In the genomic region with DNA sequence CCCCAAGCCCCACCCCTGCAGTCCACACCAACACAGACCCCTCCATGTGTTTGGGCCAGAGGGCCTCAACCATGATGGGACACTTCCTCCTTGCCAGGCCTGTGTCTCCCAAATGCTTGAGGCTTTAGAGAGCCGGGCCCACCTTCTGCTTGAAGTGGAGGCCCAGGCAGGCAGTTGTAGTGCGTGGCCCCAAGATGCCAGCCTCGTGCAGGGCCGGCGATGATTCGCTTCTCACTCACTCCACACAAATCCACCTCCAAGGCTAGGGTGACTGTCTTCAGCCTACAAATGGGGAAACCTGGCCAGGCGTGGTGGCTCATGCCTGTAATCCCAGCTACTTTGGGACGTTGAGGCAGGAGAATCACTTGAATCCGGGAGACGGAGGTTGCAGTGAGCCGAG, we compare ENCODE assay signal across 19 cellular contexts. TPM values are rescaled to one million over a fixed set of nuclear protein-coding genes. Genes with fewer than 3 reads are reported as not detected.
DNase-seq lines count a peak whose midpoint lies in the region; ATAC-seq and TF ChIP-seq lines count a peak whose summit lies in the region.
"Had no signal": no experiment of that assay in that cellular context is flagged by ENCODE, and none has a peak within 500 bp of the region (broad histone marks: within the 10 kb centered on the region; RNA-seq: fewer than 3 reads in every experiment).

No MANE protein-coding gene starts in this region.

- H2BK5ac ChIP-seq in IMR-90 (ENCODE audit: low read depth, low read length, poor library complexity, severe bottlenecking) = no peak overlapping the region

- POLR2A ChIA-PET in IMR-90 (lab: Charles Lee; ENCODE audit: unreplicated experiment) = no interaction called here

- peaks cover 15% of the 10 kb centered on the region for H3K4me1 ChIP-seq in IMR-90 (ENCODE audit: control insufficient read depth, insufficient read depth, low read length)
- peaks cover 4% of the 10 kb centered on the region for H3K4me1 ChIP-seq in endodermal cell (ENCODE audit: control insufficient read depth, insufficient read depth, low read length)

- H3K4me2 ChIP-seq in IMR-90 (ENCODE audit: low read depth, low read length) = no peak overlapping the region

- no peak overlapping the region for H3K18ac ChIP-seq in IMR-90 (ENCODE audit: low read depth, low read length)

- dilution Hi-C loops in IMR-90 (cut with HindIII; ENCODE audit: low sequenced_read_pairs, unreplicated experiment) = no loop called here

- H3K79me1 ChIP-seq in IMR-90 (ENCODE audit: low read depth in 1 of 2, low read length in 2 of 2) = peaks cover 19 to 21% of the 10 kb centered on the region in 2 experiments; a peak in 2 of 4 replicates

- peak overlapping the region; percentile 12; the same call in 1 of the 2 replicates for H3K4ac ChIP-seq in IMR-90 (ENCODE audit: low read depth, low read length)

- H3K36me3 ChIP-seq in IMR-90 (ENCODE audit: control insufficient read depth, insufficient read depth, low read length) (peaks cover 4% of the 10 kb centered on the region; the same call in 1 of the 2 replicates), endodermal cell (ENCODE audit: control insufficient read depth, insufficient read depth, low read length) (peaks cover 4% of the 10 kb centered on the region)
- H3K36me3 ChIP-seq: pancreas, Peyer's patch, thyroid gland had no signal

- H3K36me3 Mint-ChIP-seq in endodermal cell (ENCODE audit: low read depth) = peaks cover 4% of the 10 kb centered on the region

- ATAC-seq in IMR-90 (ENCODE audit: low read depth) = peak; percentile 36; the same call in 1 of the 2 replicates
- ATAC-seq: pancreas had no signal

- no peak overlapping the region for H3K4me3 ChIP-seq in IMR-90 (ENCODE audit: insufficient read depth, low read depth, low read length)
- H3K4me3 ChIP-seq in endodermal cell (ENCODE audit: low read length) = no peak overlapping the region
- H3K4me3 ChIP-seq: esophagus muscularis mucosa, pancreas, Peyer's patch, skin epidermis, thyroid gland had no signal

- no TSS peak for BruUV-seq in IMR-90 (replicated peaks; lab: Mats Ljungman, UMichigan)

- H3K27ac ChIP-seq in IMR-90 (ENCODE audit: insufficient read depth, low read length) (no peak overlapping the region), endodermal cell (ENCODE audit: low read depth, low read length) (no peak overlapping the region)
- H3K27ac ChIP-seq: esophagus muscularis mucosa, pancreas, Peyer's patch, skin epidermis, thyroid gland had no signal

- no peak overlapping the region for H4K91ac ChIP-seq in IMR-90 (ENCODE audit: insufficient read depth, low read depth, low read length)

- no peaks in the 10 kb centered on the region for H3K9me3 Mint-ChIP-seq in endodermal cell
- H3K9me3 Mint-ChIP-seq: CD4-positive, CD25-positive, alpha-beta regulatory T cell had no signal

- no peak overlapping the region for H2BK120ac ChIP-seq in IMR-90 (ENCODE audit: low read depth, low read length)

- no peak overlapping the region for H3K4me3 Mint-ChIP-seq in endodermal cell
- H3K4me3 Mint-ChIP-seq: brain; CD4-positive, CD25-positive, alpha-beta regulatory T cell had no signal

- peaks cover 30% of the 10 kb centered on the region for H3K4me1 Mint-ChIP-seq in endodermal cell

- no peak overlapping the region for H4K5ac ChIP-seq in IMR-90 (ENCODE audit: low read depth, low read length)

- H3K9ac ChIP-seq in IMR-90 (ENCODE audit: low read depth, low read length) (no peak overlapping the region), endodermal cell (ENCODE audit: extremely low read depth, low read length, poor library complexity, severe bottlenecking) (no peak overlapping the region)

- H3K23ac ChIP-seq in IMR-90 (ENCODE audit: low read depth, low read length) = no peak overlapping the region

- peaks cover 5% of the 10 kb centered on the region; the same call in 1 of the 2 replicates for H3K9me1 ChIP-seq in IMR-90 (ENCODE audit: insufficient read depth, low read length)

- H2AK9ac ChIP-seq in IMR-90 (replicated peaks; ENCODE audit: low read depth, low read length, poor library complexity) = peak overlapping the region; percentile 72

- no peak overlapping the region for H2BK15ac ChIP-seq in IMR-90 (ENCODE audit: low read depth, low read length)

- H2BK20ac ChIP-seq in IMR-90 (ENCODE audit: low read depth, low read length) = no peak overlapping the region

- H2AFZ ChIP-seq in IMR-90 (replicated peaks; ENCODE audit: low read length, poor library complexity) = peak overlapping the region; percentile 56

- intact Hi-C loops in IMR-90 (cut with micrococcal nuclease) (no loop called here), posterior vena cava (cut with DNase I) (no loop called here)

- in situ Hi-C loops in IMR-90 (cut with MboI; ENCODE audit: low sequenced_read_pairs) = no loop called here

- CTCF ChIA-PET in IMR-90 (lab: Yijun Ruan, JAX) = no interaction called here

- TF ChIP-seq RAD21 in IMR-90 (IDR thresholded peaks at IDR 0.05; ENCODE audit: low read length) = no peak

- peak; percentile 59 for DNase-seq in EH (ENCODE audit: low read depth)
- peak; percentile 70 for DNase-seq in IMR-90
- DNase-seq in endodermal cell = no peak
- peak; percentile 73 for DNase-seq in posterior vena cava (ENCODE audit: low spot score)
- no peak for DNase-seq in cortex of kidney (lab: John Stamatoyannopoulos, UW)
- DNase-seq in SW480 (ENCODE audit: low spot score) = no peak
- DNase-seq in NCI-H2107 treated with DMSO at 0.1 percent for 48 hours (lab: John Stamatoyannopoulos, UW; ENCODE audit: unreplicated experiment) = no peak
- DNase-seq: activated gamma-delta T cell; CD4-positive, CD25-positive, alpha-beta regulatory T cell; dermis blood vessel endothelial cell; head of caudate nucleus; islet precursor cell; NCI-H1436; Peyer's patch; thyroid gland had no signal

- no peak for TF ChIP-seq POLR2A in IMR-90 (IDR thresholded peaks at IDR 0.05; ENCODE audit: low read depth, low read length)

- H4K20me1 ChIP-seq in IMR-90 (ENCODE audit: insufficient read depth, low read length) = peaks cover 32% of the 10 kb centered on the region

- no peak overlapping the region for H3K56ac ChIP-seq in IMR-90 (ENCODE audit: extremely low read depth, insufficient read depth, low read length)

- H3K27me3 Mint-ChIP-seq in endodermal cell (ENCODE audit: insufficient read depth) = peaks cover 7% of the 10 kb centered on the region
- H3K27me3 Mint-ChIP-seq: CD4-positive, CD25-positive, alpha-beta regulatory T cell had no signal

- H3K27ac Mint-ChIP-seq in endodermal cell = peak overlapping the region; percentile 44
- H3K27ac Mint-ChIP-seq: brain had no signal

- no peak overlapping the region for H3K14ac ChIP-seq in IMR-90 (replicated peaks; ENCODE audit: low read depth, low read length)

- H3K27me3 ChIP-seq in IMR-90 (ENCODE audit: control insufficient read depth, insufficient read depth, low read length) (no peaks in the 10 kb centered on the region), endodermal cell (ENCODE audit: control insufficient read depth, insufficient read depth, low read length, poor library complexity, severe bottlenecking) (peaks cover 10% of the 10 kb centered on the region)
- H3K27me3 ChIP-seq: pancreas, Peyer's patch, thyroid gland had no signal

- WGBS in IMR-90 (ENCODE audit: extremely low coverage in 2 of 2, insufficient read length in 1 of 2), 2 experiments = 100% methylated on average over 1 of the region's 11 CpGs; no CpG with 5 or more reads in 1 of the 2 experiments
- 87 to 95% methylated on average over 3 to 11 of the region's 11 CpGs for WGBS in endodermal cell (ENCODE audit: insufficient coverage in 1 of 2, insufficient read length in 1 of 2), 2 experiments

- peak overlapping the region; percentile 33; the same call in 1 of the 2 replicates for H2AK5ac ChIP-seq in IMR-90 (ENCODE audit: low read depth, low read length)

- TF ChIP-seq CTCF in IMR-90 (conservative IDR thresholded peaks at IDR 0.05; ENCODE audit: low read depth, low read length) = no peak
- no peak for TF ChIP-seq CTCF in endodermal cell (conservative IDR thresholded peaks at IDR 0.05)

- H4K8ac ChIP-seq in IMR-90 (ENCODE audit: low read depth in 2 of 2, low read length in 2 of 2) = no peak overlapping the region

- no peaks in the 10 kb centered on the region for H3K9me3 ChIP-seq in IMR-90 (ENCODE audit: control insufficient read depth, insufficient read depth, low read length)
- no peaks in the 10 kb centered on the region for H3K9me3 ChIP-seq in endodermal cell (ENCODE audit: control insufficient read depth, low read length)
- H3K9me3 ChIP-seq: esophagus muscularis mucosa, pancreas, Peyer's patch, thyroid gland had no signal

TF ChIP-seq in IMR-90, 13 proteins besides CTCF, POLR2A, EP300 and RAD21:
- TF ChIP-seq MXI1 (IDR thresholded peaks at IDR 0.05; ENCODE audit: borderline replicate concordance, low read depth, low read length) = peak; percentile 19; the same call in 1 of the 2 replicates
- TF ChIP-seq BHLHE40 (IDR thresholded peaks at IDR 0.05; ENCODE audit: low read depth, low read length) = peak; percentile 70; the same call in 1 of the 2 replicates
- TF ChIP-seq CHD1 (IDR thresholded peaks at IDR 0.05; ENCODE audit: low read depth, low read length) = no peak
TF ChIP-seq in IMR-90: peak in this region for 2.

RNA-seq across cellular contexts. Expression of a gene that starts 5.7 kb away (rescaled TPM):
- 7.5 and 8.1 TPM in 2 replicates for total RNA-seq in IMR-90 (2012; rRNA removed)
- polyA plus RNA-seq in IMR-90 (2012; rRNA removed) = 23.1 and 24.3 TPM in 2 replicates
- polyA plus RNA-seq in IMR-90 (2012; cell fraction: cytosol; rRNA removed) = 17.7 and 39.4 TPM in 2 replicates
- 39.7 and 77.7 TPM in 2 replicates for polyA plus RNA-seq in IMR-90 (2012; cell fraction: nucleus; rRNA removed; ENCODE audit: low replicate concordance)
- 10 to 100 TPM; 32.0 to 37.2 TPM for total RNA-seq in endodermal cell
- 13.0 TPM for polyA plus RNA-seq in endodermal cell (2013, experiment 1 of 2)
- 12.3 TPM for polyA plus RNA-seq in endodermal cell (2013, experiment 2 of 2)
- 10 to 100 TPM in 1 of 2 donors, 1 to 10 TPM in 1; 8.8 to 11.8 TPM for total RNA-seq in posterior vena cava

RNA-seq across cellular contexts. Expression of a gene that starts 44.6 kb away (rescaled TPM):
- total RNA-seq in IMR-90 (2012; rRNA removed) (0.18 and 0.28 TPM in 2 replicates), endodermal cell (10 to 100 TPM; 45.2 to 51.3 TPM), posterior vena cava (1 to 10 TPM; 1.4 TPM)
- 0.06 and 0.21 TPM in 2 replicates for polyA plus RNA-seq in IMR-90 (2012; rRNA removed)
- polyA plus RNA-seq in IMR-90 (2012; cell fraction: cytosol; rRNA removed) = 0.11 and 0.17 TPM in 2 replicates
- polyA plus RNA-seq in IMR-90 (2012; cell fraction: nucleus; rRNA removed; ENCODE audit: low replicate concordance) = 0.78 and 0.85 TPM in 2 replicates
- 9.3 TPM for polyA plus RNA-seq in endodermal cell (2013, experiment 1 of 2)
- polyA plus RNA-seq in endodermal cell (2013, experiment 2 of 2) = 4.3 TPM
- total RNA-seq: dermis blood vessel endothelial cell had no signal

Comparison
In these comparisons a context has a peak if more than half of its experiments do, and no peak if none do; other contexts are left out.
1. DNase-seq: peak in EH (single experiment), IMR-90 (single experiment) and posterior vena cava (single experiment); none in endodermal cell (single experiment), cortex of kidney (single experiment), SW480 (single experiment) and NCI-H2107 treated with DMSO at 0.1 percent for 48 hours (single experiment).
2. RNA of a gene that starts 44.6 kb away (total RNA-seq): 45.2 to 51.3 TPM in endodermal cell; 1.4 TPM in posterior vena cava and 0.18 to 0.28 TPM in IMR-90; every median in the first group is over 10 times any median in the second.